8 cellular contexts compared by ENCODE assay signal in the genomic region with DNA sequence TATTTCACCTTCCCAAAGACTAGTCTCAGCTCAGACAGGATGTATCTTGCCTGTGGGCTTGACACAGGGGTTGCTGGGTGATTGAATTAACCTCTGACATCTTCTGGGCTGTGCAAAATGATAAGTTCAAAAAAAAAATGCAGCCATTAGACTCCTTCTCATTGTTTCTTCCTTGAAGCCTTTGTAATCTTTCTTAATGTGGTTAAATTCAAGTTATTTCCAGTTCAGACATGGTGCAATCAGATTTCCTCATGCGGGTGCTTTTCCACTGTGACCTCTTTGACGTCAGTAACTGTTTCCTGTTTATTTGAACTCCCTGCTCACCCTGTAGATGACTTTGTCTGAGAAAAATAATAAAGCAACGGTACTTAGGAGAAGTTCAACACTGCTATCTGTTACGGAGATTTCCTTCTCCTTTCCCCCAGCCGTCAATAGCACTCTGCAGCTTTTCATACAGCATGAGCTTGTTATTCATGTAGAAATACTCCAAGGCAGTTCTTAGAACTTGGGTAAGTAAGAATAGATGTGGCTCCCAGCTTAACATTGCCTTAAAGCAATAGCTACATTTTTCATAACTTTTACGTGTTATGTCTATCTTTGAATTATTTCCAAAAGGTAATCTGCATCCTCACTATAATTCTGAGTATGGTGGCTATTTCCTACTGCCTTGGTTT.
DNase-seq lines count a peak whose midpoint lies in the region; ATAC-seq and TF ChIP-seq lines count a peak whose summit lies in the region.

No MANE protein-coding gene starts in this region.

- peak overlapping the region; percentile 48 to 67 for H3K4me3 Mint-ChIP-seq in CD14-positive monocyte
- H3K4me3 Mint-ChIP-seq in activated CD8-positive, alpha-beta T cell treated with anti-CD3 and anti-CD28 coated beads for 36 hours, result peak overlapping the region; percentile 61

- no peaks in the 10 kb centered on the region for H3K9me3 ChIP-seq in neuron (ENCODE audit: low read length)

- CTCF ChIA-PET in activated CD8-positive, alpha-beta T cell treated with anti-CD3 and anti-CD28 coated beads for 36 hours (lab: Charles Lee), result interaction anchor here (0.8 to 9.1 kb wide), 21 partner anchors 14 to 361 kb away, joined by 3 to 94 read pairs (median 7); a partner anchor contains a TSS

- POLR2A ChIA-PET in activated CD8-positive, alpha-beta T cell treated with anti-CD3 and anti-CD28 coated beads for 36 hours (lab: Charles Lee), result interaction anchor here (0.6 to 8.8 kb wide), 22 partner anchors 10 to 272 kb away, joined by 3 to 100 read pairs (median 3); a partner anchor contains a TSS

- H3K36me3 ChIP-seq in neuron (ENCODE audit: insufficient read depth, low read length), result no peaks in the 10 kb centered on the region

- no peaks in the 10 kb centered on the region for H3K27me3 ChIP-seq in neuron (ENCODE audit: insufficient read depth, low read length)

- H2AFZ ChIP-seq in neuron (ENCODE audit: low read depth, low read length), result peak overlapping the region; percentile 41

- H3K27me3 Mint-ChIP-seq in CD14-positive monocyte (ENCODE audit: low read depth in 3 of 3), result peaks cover 0 to 3% (median 1%) of the 10 kb centered on the region in 3 donors
- H3K27me3 Mint-ChIP-seq in activated CD8-positive, alpha-beta T cell treated with anti-CD3 and anti-CD28 coated beads for 36 hours, result no peaks in the 10 kb centered on the region

- no peak overlapping the region for H3K4me3 ChIP-seq in neuron (ENCODE audit: low read length)

- H3K4me1 Mint-ChIP-seq in CD14-positive monocyte, result peaks cover 88% of the 10 kb centered on the region
- H3K4me1 Mint-ChIP-seq in activated CD8-positive, alpha-beta T cell treated with anti-CD3 and anti-CD28 coated beads for 36 hours (ENCODE audit: low read depth), result peaks cover 89% of the 10 kb centered on the region

- H3K9me3 Mint-ChIP-seq in CD14-positive monocyte, result peaks cover 0 to 2% (median 0%) of the 10 kb centered on the region in 7 donors
- no peaks in the 10 kb centered on the region for H3K9me3 Mint-ChIP-seq in activated CD8-positive, alpha-beta T cell treated with anti-CD3 and anti-CD28 coated beads for 36 hours

- peak; percentile 86 for DNase-seq in CD14-positive monocyte (ENCODE audit: low spot score)
- peak; percentile 91 for DNase-seq in LHCN-M2 (ENCODE audit: low read depth)
- peak; percentile 85 for DNase-seq in activated CD8-positive, alpha-beta T cell treated with anti-CD3 and anti-CD28 coated beads for 36 hours
- DNase-seq in posterior vena cava (ENCODE audit: low spot score), result no peak
- no peak for DNase-seq in NCI-H345 treated with DMSO at 0.1 percent for 48 hours (lab: John Stamatoyannopoulos, UW; ENCODE audit: unreplicated experiment)

- ATAC-seq in activated CD8-positive, alpha-beta T cell treated with anti-CD3 and anti-CD28 coated beads for 36 hours, result peak; percentile 60
- ATAC-seq in esophagus mucosa, result peak; percentile 52
- no peak for ATAC-seq in GM21360 (IDR thresholded peaks at IDR 0.05; ENCODE audit: unreplicated experiment)

- intact Hi-C loops in CD14-positive monocyte (cut with micrococcal nuclease), result loop anchor here (5.0 to 10.0 kb wide), 3 partner anchors 50 to 118 kb away; no protein-coding TSS in a partner anchor
- intact Hi-C loops in activated CD8-positive, alpha-beta T cell treated with anti-CD3 and anti-CD28 coated beads for 36 hours (cut with micrococcal nuclease), result loop anchor here (2.0 to 10.0 kb wide), 2 partner anchors 26 to 218 kb away; a partner anchor contains a TSS
- intact Hi-C loops in posterior vena cava (cut with DNase I), result loop anchor here (10.0 kb wide), 2 partner anchors 68 to 218 kb away; a partner anchor contains a TSS

- no peak for TF ChIP-seq CTCF in CD14-positive monocyte (IDR thresholded peaks at IDR 0.05)
- no peak for TF ChIP-seq CTCF in activated CD8-positive, alpha-beta T cell treated with anti-CD3 and anti-CD28 coated beads for 36 hours (IDR thresholded peaks at IDR 0.05)

- H3K36me3 Mint-ChIP-seq in CD14-positive monocyte, result peaks cover 22 to 24% of the 10 kb centered on the region in 2 donors
- H3K36me3 Mint-ChIP-seq in activated CD8-positive, alpha-beta T cell treated with anti-CD3 and anti-CD28 coated beads for 36 hours (ENCODE audit: low read depth), result peaks cover 61% of the 10 kb centered on the region

- peak overlapping the region; percentile 97 to 99 (median 98) for H3K27ac Mint-ChIP-seq in CD14-positive monocyte
- peak overlapping the region; percentile 100 for H3K27ac Mint-ChIP-seq in activated CD8-positive, alpha-beta T cell treated with anti-CD3 and anti-CD28 coated beads for 36 hours

- peaks cover 8% of the 10 kb centered on the region for H3K4me1 ChIP-seq in neuron (ENCODE audit: insufficient read depth, low read length)

Comparison
In these comparisons a context has a peak if more than half of its experiments do, and no peak if none do; other contexts are left out.
1. DNase-seq: peak in CD14-positive monocyte (single experiment), LHCN-M2 (single experiment) and activated CD8-positive, alpha-beta T cell treated with anti-CD3 and anti-CD28 coated beads for 36 hours (single experiment); none in posterior vena cava (single experiment) and NCI-H345 treated with DMSO at 0.1 percent for 48 hours (single experiment).